ENCODE assay signal across 31 cellular contexts in genomic region chr9:38157711-38158110, GRCh38.
"Had no signal": no experiment of that assay in that cellular context is flagged by ENCODE, and none has a peak within 500 bp of the region (broad histone marks: within the 10 kb centered on the region; RNA-seq: fewer than 3 reads in every experiment).

No MANE protein-coding gene starts in this region.

- FAIRE-seq: pancreas, urothelium cell line had no signal

- H3K4me1 Mint-ChIP-seq: stimulated activated memory B cell treated with anti-CD40 and anti-IgM and Interleukin-4, amounts not matched to agents 10 μg/mL and 1 μg/mL and 100 μg/mL, for 72 hours; stimulated activated naive CD8-positive, alpha-beta T cell treated with anti-CD3 and anti-CD28 coated beads, Interleukin-15, amount 100 ng/mL, for 72 hours had no signal

- H3K27me3 ChIP-seq: neutrophil, pancreas, right lobe of liver, sigmoid colon, spleen, suprapubic skin, testis, transverse colon, upper lobe of left lung, vagina had no signal

- H3K4me3 ChIP-seq: pancreas, psoas muscle, right lobe of liver, sigmoid colon, smooth muscle cell, spleen, suprapubic skin, testis, tibial artery, transverse colon, upper lobe of left lung, vagina had no signal

- H3K27ac Mint-ChIP-seq: naive thymus-derived CD8-positive, alpha-beta T cell; natural killer cell treated with Interleukin-12 subunit alpha and Interleukin-12 subunit beta and Interleukin-15 and Interleukin-18, amount 100 ng/mL, for 72 hours; nephron progenitor cell; progenitor cell of endocrine pancreas; stimulated activated memory B cell treated with anti-CD40 and anti-IgM and Interleukin-4, amounts not matched to agents 10 μg/mL and 1 μg/mL and 100 μg/mL, for 72 hours; stimulated activated naive CD8-positive, alpha-beta T cell treated with anti-CD3 and anti-CD28 coated beads, Interleukin-15, amount 100 ng/mL, for 72 hours had no signal

- H3K4me2 ChIP-seq: smooth muscle cell had no signal

- H3K36me3 Mint-ChIP-seq: naive thymus-derived CD8-positive, alpha-beta T cell; natural killer cell treated with Interleukin-12 subunit alpha and Interleukin-12 subunit beta and Interleukin-15 and Interleukin-18, amount 100 ng/mL, for 72 hours; stimulated activated memory B cell treated with anti-CD40 and anti-IgM and Interleukin-4, amounts not matched to agents 10 μg/mL and 1 μg/mL and 100 μg/mL, for 72 hours had no signal

- DNase-seq: naive thymus-derived CD8-positive, alpha-beta T cell; nephron progenitor cell; nucleus accumbens; pancreas; psoas muscle; right cardiac atrium; right lobe of liver; sigmoid colon; spleen; stimulated activated CD4-positive, alpha-beta T cell treated with anti-CD3 and anti-CD28 coated beads, Interleukin-12 subunit alpha, Interleukin-12 subunit beta, amount 100 ng/mL, for 4 hours; stimulated activated CD4-positive, alpha-beta T cell treated with anti-CD3 and anti-CD28 coated beads, Interleukin-1b, Interleukin-23, amount 100 ng/mL, for 48 hours; stimulated activated CD4-positive, alpha-beta T cell treated with anti-CD3 and anti-CD28 coated beads, Interleukin-4, amount 100 ng/mL, for 1 hour; stimulated activated CD4-positive, alpha-beta T cell treated with anti-CD3 and anti-CD28 coated beads, Interleukin-4, amount 100 ng/mL, for 4 hours; stimulated activated CD8-positive, alpha-beta memory T cell treated with anti-CD3 and anti-CD28 coated beads, Interleukin-4, amount 100 ng/mL, for 48 hours; stimulated activated naive CD4-positive, alpha-beta T cell; stimulated activated naive CD8-positive, alpha-beta T cell treated with anti-CD3 and anti-CD28 coated beads, Interleukin-15, amount 100 ng/mL, for 72 hours; stimulated activated naive CD8-positive, alpha-beta T cell treated with anti-CD3 and anti-CD28 coated beads, Interleukin-15, Interleukin-2, amounts not matched to agents 100 U/mL and 50 U/mL, for 24 hours; substantia nigra; testis; tibial artery; transverse colon; upper lobe of left lung had no signal

- H3K4me3 Mint-ChIP-seq: naive thymus-derived CD8-positive, alpha-beta T cell; natural killer cell treated with Interleukin-12 subunit alpha and Interleukin-12 subunit beta and Interleukin-15 and Interleukin-18, amount 100 ng/mL, for 72 hours; nephron progenitor cell; neural crest cell; stimulated activated memory B cell treated with anti-CD40 and anti-IgM and Interleukin-4, amounts not matched to agents 10 μg/mL and 1 μg/mL and 100 μg/mL, for 72 hours; stimulated activated naive CD8-positive, alpha-beta T cell treated with anti-CD3 and anti-CD28 coated beads, Interleukin-15, amount 100 ng/mL, for 72 hours had no signal

- H3K4me1 ChIP-seq: psoas muscle, sigmoid colon, spleen, suprapubic skin, testis, tibial artery, transverse colon had no signal

- H3K36me3 ChIP-seq: neutrophil, pancreas, right lobe of liver, sigmoid colon, spleen, suprapubic skin, tibial artery, transverse colon, upper lobe of left lung, vagina had no signal

- H3K27me3 Mint-ChIP-seq: stimulated activated naive CD8-positive, alpha-beta T cell treated with anti-CD3 and anti-CD28 coated beads, Interleukin-15, amount 100 ng/mL, for 72 hours had no signal

- H3K9me3 Mint-ChIP-seq: naive thymus-derived CD8-positive, alpha-beta T cell; natural killer cell treated with Interleukin-12 subunit alpha and Interleukin-12 subunit beta and Interleukin-15 and Interleukin-18, amount 100 ng/mL, for 72 hours; nephron progenitor cell; neural crest cell; stimulated activated memory B cell treated with anti-CD40 and anti-IgM and Interleukin-4, amounts not matched to agents 10 μg/mL and 1 μg/mL and 100 μg/mL, for 72 hours; stimulated activated naive CD8-positive, alpha-beta T cell treated with anti-CD3 and anti-CD28 coated beads, Interleukin-15, amount 100 ng/mL, for 72 hours had no signal

- H3K27ac ChIP-seq: neutrophil, pancreas, psoas muscle, right lobe of liver, sigmoid colon, spleen, suprapubic skin, testis, tibial artery, transverse colon, upper lobe of left lung, vagina had no signal

- H3K9me3 ChIP-seq: neutrophil, pancreas, psoas muscle, right lobe of liver, sigmoid colon, spleen, suprapubic skin, testis, tibial artery, transverse colon, upper lobe of left lung, vagina had no signal
